In genomic region chr1:43648448-43648847, GRCh38 we compare ENCODE assay signal across 11 cellular contexts. TPM values are rescaled to one million over a fixed set of nuclear protein-coding genes. Genes with fewer than 3 reads are reported as not detected.
DNase-seq lines count a peak whose midpoint lies in the region; ATAC-seq, FAIRE-seq and TF ChIP-seq lines count a peak whose summit lies in the region.
"Had no signal": no experiment of that assay in that cellular context is flagged by ENCODE, and none has a peak within 500 bp of the region (broad histone marks: within the 10 kb centered on the region; RNA-seq: fewer than 3 reads in every experiment).

No MANE protein-coding gene starts in this region.

- H3K27me3 Mint-ChIP-seq in progenitor cell of endocrine pancreas, result no peaks in the 10 kb centered on the region

- no peak for DNase-seq in SK-N-SH
- DNase-seq in OCI-M1 (lab: John Stamatoyannopoulos, UW), result peak; percentile 19
- DNase-seq in H1 (ENCODE audit: low read depth in 1 of 2, low spot score in 2 of 2), result no peak
- no peak for DNase-seq in progenitor cell of endocrine pancreas (ENCODE audit: low spot score, unreplicated experiment)
- DNase-seq in NCI-H748 (lab: John Stamatoyannopoulos, UW; ENCODE audit: unreplicated experiment), result no peak
- no peak for DNase-seq in mucosa of gallbladder (ENCODE audit: low spot score)
- DNase-seq: MM.1S, SHP77 treated with DMSO at 0.1 percent for 48 hours had no signal

- H3K27ac ChIP-seq in SK-N-SH (ENCODE audit: low read depth in 2 of 2, low read length in 1 of 2), result peak overlapping the region; percentile 8 to 89; a peak in 2 of 4 replicates
- no peak overlapping the region for H3K27ac ChIP-seq in H1 (ENCODE audit: low read depth, low read length)

- H3K36me3 ChIP-seq in SK-N-SH (replicated peaks in 1 of 2; ENCODE audit: control insufficient read depth in 1 of 2, insufficient read depth in 2 of 2, low read length in 1 of 2) (peaks cover 3 to 6% of the 10 kb centered on the region in 2 experiments), H1 (ENCODE audit: control insufficient read depth in 2 of 4, insufficient read depth in 4 of 4, low read length in 3 of 4) (peaks cover 0 to under 1% (median 0%) of the 10 kb centered on the region in 4 experiments; a peak in 1 of 8 replicates)

- peaks cover 34% of the 10 kb centered on the region for H3K4me1 Mint-ChIP-seq in progenitor cell of endocrine pancreas (ENCODE audit: low read depth)

- H3K36me3 Mint-ChIP-seq in progenitor cell of endocrine pancreas (ENCODE audit: insufficient read depth), result peaks cover 4% of the 10 kb centered on the region

- 90% methylated on average over 5 of the region's 5 CpGs for WGBS in SK-N-SH (ENCODE audit: low lambda C conversion rate)
- WGBS in H1 (ENCODE audit: extremely low coverage in 1 of 2, insufficient coverage in 1 of 2, insufficient read length in 1 of 2, insufficient replicate concordance in 2 of 2, low coverage in 1 of 2, low lambda C conversion rate in 2 of 2, missing lambda C conversion rate in 1 of 2), 2 experiments, result 89% methylated on average over 5 of the region's 5 CpGs; no CpG with 5 or more reads in 1 of the 2 experiments

- H3K9me3 ChIP-seq in SK-N-SH (no peaks in the 10 kb centered on the region), H1 (ENCODE audit: insufficient read depth in 2 of 2, low read depth in 1 of 2, low read length in 1 of 2) (no peaks in the 10 kb centered on the region)

- H3K23ac ChIP-seq in H1 (ENCODE audit: insufficient read length), result no peak overlapping the region

- no peak for TF ChIP-seq RAD21 in SK-N-SH (IDR thresholded peaks at IDR 0.05; ENCODE audit: low read length)
- no peak for TF ChIP-seq RAD21 in H1 (IDR thresholded peaks at IDR 0.05 in 1 of 2, conservative IDR thresholded peaks at IDR 0.05 in 1 of 2; ENCODE audit: low read depth in 2 of 2, low read length in 2 of 2)

- H2BK20ac ChIP-seq in H1 (ENCODE audit: low read length), result no peak overlapping the region

- peaks cover 10% of the 10 kb centered on the region for H3K23me2 ChIP-seq in H1 (ENCODE audit: low read depth, low read length)

- FAIRE-seq in H1 (lab: Jason Lieb, UNC), result no peak
- FAIRE-seq: endothelial cell of umbilical vein had no signal

- TF ChIP-seq CTCF in SK-N-SH (IDR thresholded peaks at IDR 0.05) (no peak), H1 (IDR thresholded peaks at IDR 0.05; ENCODE audit: control extremely low read depth in 1 of 3, insufficient read depth in 1 of 3, low read depth in 1 of 3, low read length in 3 of 3) (no peak), progenitor cell of endocrine pancreas (IDR thresholded peaks at IDR 0.05; ENCODE audit: unreplicated experiment) (no peak)

- H2AFZ ChIP-seq in SK-N-SH (ENCODE audit: low read depth), result peak overlapping the region; percentile 92; the same call in 1 of the 2 replicates
- 0 out of 2 replicates have a peak overlapping the region, but pooled peaks have one; percentile 24 for H2AFZ ChIP-seq in H1 (ENCODE audit: low read length)

- CTCF ChIA-PET in SK-N-SH (lab: Yijun Ruan, JAX) (no interaction called here), H1 (lab: Charles Lee; ENCODE audit: partially characterized antibody) (interaction anchor here (0.6 to 2.1 kb wide), 3 partner anchors 93 to 119 kb away, joined by 3 to 4 read pairs (median 3); no protein-coding TSS in a partner anchor)

- no peak overlapping the region for H3K4ac ChIP-seq in H1 (replicated peaks; ENCODE audit: insufficient read length, low read depth, low read length)

- H4K20me1 ChIP-seq in SK-N-SH (ENCODE audit: insufficient read depth) (peaks cover 29% of the 10 kb centered on the region; the same call in 1 of the 2 replicates), H1 (replicated peaks in 1 of 2; ENCODE audit: control insufficient read depth in 1 of 2, insufficient read depth in 2 of 2, low read length in 2 of 2) (peaks cover 0 to under 1% of the 10 kb centered on the region in 2 experiments)

- no peak overlapping the region for H3K56ac ChIP-seq in H1 (replicated peaks; ENCODE audit: insufficient read length, low read depth, low read length)

- H3K4me2 ChIP-seq in SK-N-SH, result no peak overlapping the region
- no peak overlapping the region; a peak in 1 of 4 replicates for H3K4me2 ChIP-seq in H1 (ENCODE audit: insufficient read depth in 1 of 2, low read depth in 2 of 2, low read length in 2 of 2)

- H2BK120ac ChIP-seq in H1 (replicated peaks; ENCODE audit: low read depth, low read length), result no peak overlapping the region

- no peak overlapping the region for H2AK5ac ChIP-seq in H1 (ENCODE audit: low read depth, low read length)

- no peak overlapping the region for H4K8ac ChIP-seq in H1 (ENCODE audit: extremely low read depth, insufficient read depth, low read length)

- H4K5ac ChIP-seq in H1 (ENCODE audit: insufficient read length, low read depth, low read length), result no peak overlapping the region

- no peak overlapping the region for H2BK5ac ChIP-seq in H1 (ENCODE audit: low read depth, low read length)

- H2BK12ac ChIP-seq in H1 (ENCODE audit: low read depth, low read length), result no peak overlapping the region

- H3K4me1 ChIP-seq in SK-N-SH (ENCODE audit: control insufficient read depth in 1 of 2, insufficient read depth in 2 of 2, low read depth in 1 of 2, low read length in 1 of 2), result peaks cover 0 to 10% of the 10 kb centered on the region in 2 experiments; a peak in 2 of 4 replicates
- H3K4me1 ChIP-seq in H1 (replicated peaks in 1 of 4; ENCODE audit: control insufficient read depth in 3 of 4, insufficient read depth in 4 of 4, low read length in 3 of 4), result peaks cover under 1 to 7% (median 4%) of the 10 kb centered on the region in 4 experiments; a peak in 4 of 7 replicates

- no peak for TF ChIP-seq POLR2A in H1 (IDR thresholded peaks at IDR 0.05; ENCODE audit: control extremely low read depth in 1 of 2, low read depth in 2 of 2, low read length in 2 of 2)

- no peak overlapping the region for H3K9ac ChIP-seq in SK-N-SH
- H3K9ac ChIP-seq in H1 (replicated peaks in 1 of 4; ENCODE audit: extremely low read depth in 1 of 4, low read depth in 3 of 4, low read length in 3 of 4), result no peak overlapping the region

- TF ChIP-seq EP300 in SK-N-SH (IDR thresholded peaks at IDR 0.05; ENCODE audit: borderline replicate concordance in 1 of 2, low read depth in 1 of 2, low read length in 1 of 2), result no peak
- TF ChIP-seq EP300 in H1 (IDR thresholded peaks at IDR 0.05; ENCODE audit: borderline replicate concordance in 1 of 2, low read depth in 2 of 2, low read length in 2 of 2), result no peak

- H3K27me3 ChIP-seq in SK-N-SH (ENCODE audit: insufficient read depth), result no peaks in the 10 kb centered on the region
- no peaks in the 10 kb centered on the region; a peak in 1 of 7 replicates for H3K27me3 ChIP-seq in H1 (replicated peaks in 1 of 4; ENCODE audit: control insufficient read depth in 3 of 4, extremely low read depth in 1 of 4, insufficient read depth in 3 of 4, low read length in 3 of 4)

- H3K79me2 ChIP-seq in SK-N-SH (ENCODE audit: insufficient read depth), result peaks cover 31% of the 10 kb centered on the region
- H3K79me2 ChIP-seq in H1 (ENCODE audit: control insufficient read depth in 1 of 2, insufficient read depth in 2 of 2, low read length in 2 of 2), result peaks cover 4 to 21% of the 10 kb centered on the region in 2 experiments; a peak in 3 of 4 replicates

- POLR2A ChIA-PET in SK-N-SH (lab: Yijun Ruan, JAX) (no interaction called here), H1 (lab: Charles Lee; ENCODE audit: partially characterized antibody) (interaction anchor here (33.2 kb wide), 1 partner anchor 26 kb away, joined by 651 read pairs; no protein-coding TSS in a partner anchor)

- no peak overlapping the region for H2BK15ac ChIP-seq in H1 (ENCODE audit: low read length)

- H3K14ac ChIP-seq in H1 (ENCODE audit: insufficient read length), result no peak overlapping the region

- ATAC-seq in SK-N-SH treated with all-trans-retinoic acid at 6 μM for 48 hours (no peak), GM21526 (IDR thresholded peaks at IDR 0.05; ENCODE audit: low FRiP score, unreplicated experiment) (no peak)

- H3K4me3 Mint-ChIP-seq in progenitor cell of endocrine pancreas (ENCODE audit: low read depth), result peak overlapping the region; percentile 100

- no peak overlapping the region for H4K91ac ChIP-seq in H1 (replicated peaks; ENCODE audit: insufficient read length, low read length)

- no peaks in the 10 kb centered on the region; the same call in 1 of the 2 replicates for H3K79me1 ChIP-seq in H1 (ENCODE audit: low read depth, low read length)

- H3K18ac ChIP-seq in H1 (ENCODE audit: extremely low read depth, low read length), result no peak overlapping the region

- H3F3A ChIP-seq in SK-N-SH (replicated peaks; ENCODE audit: insufficient read depth), result peaks cover 8% of the 10 kb centered on the region

- no peaks in the 10 kb centered on the region for H3K9me3 Mint-ChIP-seq in progenitor cell of endocrine pancreas (ENCODE audit: low read depth)

- peak overlapping the region; percentile 99 for H3K27ac Mint-ChIP-seq in progenitor cell of endocrine pancreas

- H3K9me2 ChIP-seq in SK-N-SH, result no peaks in the 10 kb centered on the region

- H3K4me3 ChIP-seq in SK-N-SH (ENCODE audit: low read depth in 2 of 2, low read length in 1 of 2), result no peak overlapping the region
- peak overlapping the region in 1 of 4 experiments; percentile 92; a peak in 1 of 8 replicates for H3K4me3 ChIP-seq in H1 (ENCODE audit: extremely low read depth in 1 of 4, insufficient read depth in 2 of 4, low read depth in 3 of 4, low read length in 4 of 4)

RNA-seq across cellular contexts. Expression of gene KDM4A, which starts 1.5 kb away (rescaled TPM):
- polyA plus RNA-seq in SK-N-SH (2012; rRNA removed) (21.4 and 27.7 TPM in 2 replicates), H1 (2011; rRNA removed) (27.8 and 32.8 TPM in 2 replicates)
- 22.2 and 23.4 TPM in 2 replicates for polyA plus RNA-seq in SK-N-SH (2012; cell fraction: cytosol; rRNA removed)
- polyA plus RNA-seq in SK-N-SH (2012; cell fraction: nucleus; rRNA removed), result 23.2 and 33.8 TPM in 2 replicates
- total RNA-seq in H1 (2021; fragmentation: NEBNext Ultra II Directional; extraction: Animal tissue kit (Norgen Biotek cat#: 25700)), result 95.9 and 103 TPM in 2 replicates
- polyA plus RNA-seq in H1 (2011; cell fraction: cytosol; rRNA removed), result 47.8 TPM
- 45.6 TPM for polyA plus RNA-seq in H1 (2011; cell fraction: nucleus; rRNA removed)
- polyA plus RNA-seq in H1 (2012, experiment 1 of 2), result 67.2 to 79.0 TPM (median 73.8 TPM) in 4 replicates
- polyA plus RNA-seq in H1 (2012, experiment 2 of 2), result 9.8 TPM
- 35.3 TPM for polyA plus RNA-seq in H1 (2013, experiment 1 of 2)
- 36.5 TPM for polyA plus RNA-seq in H1 (2013, experiment 2 of 2)
- 71.0 and 97.4 TPM in 2 replicates for polyA minus RNA-seq in H1 (2011; rRNA and poly(A)+ RNA removed)
- polyA minus RNA-seq in H1 (2011; cell fraction: cytosol; rRNA and poly(A)+ RNA removed), result 40.3 TPM
- polyA minus RNA-seq in H1 (2011; cell fraction: nucleus; rRNA and poly(A)+ RNA removed), result 47.4 TPM
- total RNA-seq in progenitor cell of endocrine pancreas (110 TPM in 2 replicates), mucosa of gallbladder (47.6 TPM)

RNA-seq across cellular contexts. Expression of gene ST3GAL3, which starts 58.9 kb away (rescaled TPM):
- polyA plus RNA-seq in SK-N-SH (2012; rRNA removed) (15.3 and 20.6 TPM in 2 replicates), H1 (2011; rRNA removed) (6.8 and 9.5 TPM in 2 replicates)
- 12.3 and 17.6 TPM in 2 replicates for polyA plus RNA-seq in SK-N-SH (2012; cell fraction: cytosol; rRNA removed)
- polyA plus RNA-seq in SK-N-SH (2012; cell fraction: nucleus; rRNA removed), result 38.8 and 48.1 TPM in 2 replicates
- total RNA-seq in H1 (2021; fragmentation: NEBNext Ultra II Directional; extraction: Animal tissue kit (Norgen Biotek cat#: 25700)), result 6.5 and 7.0 TPM in 2 replicates
- polyA plus RNA-seq in H1 (2011; cell fraction: cytosol; rRNA removed), result 5.7 TPM
- 13.1 TPM for polyA plus RNA-seq in H1 (2011; cell fraction: nucleus; rRNA removed)
- polyA plus RNA-seq in H1 (2012, experiment 1 of 2), result 5.3 to 8.7 TPM (median 7.7 TPM) in 4 replicates
- 4.9 TPM for polyA plus RNA-seq in H1 (2012, experiment 2 of 2)
- 4.4 TPM for polyA plus RNA-seq in H1 (2013, experiment 1 of 2)
- polyA plus RNA-seq in H1 (2013, experiment 2 of 2), result 4.3 TPM
- polyA minus RNA-seq in H1 (2011; rRNA and poly(A)+ RNA removed), result 11.9 and 12.2 TPM in 2 replicates
- 3.2 TPM for polyA minus RNA-seq in H1 (2011; cell fraction: cytosol; rRNA and poly(A)+ RNA removed)
- 19.0 TPM for polyA minus RNA-seq in H1 (2011; cell fraction: nucleus; rRNA and poly(A)+ RNA removed)
- total RNA-seq in progenitor cell of endocrine pancreas (14.6 and 14.9 TPM in 2 replicates), mucosa of gallbladder (17.4 TPM)
